ENCODE assay signal across 20 cellular contexts in genomic region chr9:116298249-116298648, GRCh38.
"Had no signal": no experiment of that assay in that cellular context is flagged by ENCODE, and none has a peak within 500 bp of the region (broad histone marks: within the 10 kb centered on the region; RNA-seq: fewer than 3 reads in every experiment).

No MANE protein-coding gene starts in this region.

- H3K27me3 Mint-ChIP-seq: stimulated activated memory B cell treated with anti-CD40 and anti-IgM and Interleukin-4, amounts not matched to agents 10 μg/mL and 1 μg/mL and 100 μg/mL, for 72 hours had no signal

- ATAC-seq: gastrocnemius medialis; heart right ventricle; left colon; lower lobe of right lung; naive thymus-derived CD4-positive, alpha-beta T cell; psoas muscle; right cardiac atrium; stimulated activated memory B cell treated with anti-CD40 and anti-IgM and Interleukin-4, amounts not matched to agents 10 μg/mL and 1 μg/mL and 100 μg/mL, for 72 hours; stimulated activated naive CD8-positive, alpha-beta T cell treated with anti-CD3 and anti-CD28 coated beads, Interleukin-15, Interleukin-2, amounts not matched to agents 100 U/mL and 50 U/mL, for 24 hours; upper lobe of right lung had no signal

- H3K4me3 Mint-ChIP-seq: mesothelial cell of epicardium; naive thymus-derived CD4-positive, alpha-beta T cell; nephron progenitor cell; stimulated activated memory B cell treated with anti-CD40 and anti-IgM and Interleukin-4, amounts not matched to agents 10 μg/mL and 1 μg/mL and 100 μg/mL, for 72 hours had no signal

- DNase-seq: effector CD4-positive, alpha-beta T cell; gastrocnemius medialis; heart right ventricle; kidney glomerular epithelial cell; left colon; left ventricle myocardium inferior; lower lobe of right lung; naive thymus-derived CD4-positive, alpha-beta T cell; nephron progenitor cell; ovary; posterior cingulate gyrus; psoas muscle; right cardiac atrium; spleen; stimulated activated CD4-positive, alpha-beta T cell treated with anti-CD3 and anti-CD28 coated beads, Interleukin-4, amount 100 ng/mL, for 4 hours; stimulated activated naive CD8-positive, alpha-beta T cell treated with anti-CD3 and anti-CD28 coated beads, Interleukin-15, Interleukin-2, amounts not matched to agents 100 U/mL and 50 U/mL, for 24 hours; upper lobe of right lung; uterus had no signal

- H3K9me3 Mint-ChIP-seq: mesothelial cell of epicardium, nephron progenitor cell had no signal

- H3K36me3 Mint-ChIP-seq: mesothelial cell of epicardium; naive thymus-derived CD4-positive, alpha-beta T cell; stimulated activated memory B cell treated with anti-CD40 and anti-IgM and Interleukin-4, amounts not matched to agents 10 μg/mL and 1 μg/mL and 100 μg/mL, for 72 hours had no signal

- H3K27ac Mint-ChIP-seq: mesothelial cell of epicardium; naive thymus-derived CD4-positive, alpha-beta T cell; nephron progenitor cell; stimulated activated memory B cell treated with anti-CD40 and anti-IgM and Interleukin-4, amounts not matched to agents 10 μg/mL and 1 μg/mL and 100 μg/mL, for 72 hours had no signal

- H3K4me1 Mint-ChIP-seq: mesothelial cell of epicardium; naive thymus-derived CD4-positive, alpha-beta T cell; stimulated activated memory B cell treated with anti-CD40 and anti-IgM and Interleukin-4, amounts not matched to agents 10 μg/mL and 1 μg/mL and 100 μg/mL, for 72 hours had no signal
